In genomic region chr2:227766361-227766883, GRCh38 we compare ENCODE assay signal across 8 cellular contexts. TPM values are rescaled to one million over a fixed set of nuclear protein-coding genes. Genes with fewer than 3 reads are reported as not detected.
DNase-seq lines count a peak whose midpoint lies in the region; ATAC-seq and TF ChIP-seq lines count a peak whose summit lies in the region.

No MANE protein-coding gene starts in this region.

- peak; percentile 68 for DNase-seq in AG10803 (ENCODE audit: low read depth)
- DNase-seq in NCI-H226: peak; percentile 62
- DNase-seq in activated CD4-positive, alpha-beta T cell treated with anti-CD3 and anti-CD28 coated beads for 36 hours: peak; percentile 78
- DNase-seq in colonic mucosa: peak; percentile 88
- DNase-seq in lower lobe of right lung: peak; percentile 80
- peak; percentile 28 for DNase-seq in stimulated activated CD8-positive, alpha-beta memory T cell treated with anti-CD3 and anti-CD28 coated beads, Interleukin-12 subunit alpha, Interleukin-12 subunit beta, amount 100 ng/mL, for 1 hour (ENCODE audit: low read depth)

- no peak overlapping the region for H3K27ac ChIP-seq in colonic mucosa
- H3K27ac ChIP-seq in lower lobe of right lung: no peak overlapping the region

- no peak overlapping the region for H3K4me3 ChIP-seq in AG10803 (ENCODE audit: low read length)
- no peak overlapping the region for H3K4me3 ChIP-seq in colonic mucosa
- no peak overlapping the region for H3K4me3 ChIP-seq in lower lobe of right lung

- H3K27me3 ChIP-seq in colonic mucosa (no peaks in the 10 kb centered on the region), lower lobe of right lung (ENCODE audit: low read depth) (no peaks in the 10 kb centered on the region)

- POLR2A ChIA-PET in activated CD4-positive, alpha-beta T cell treated with anti-CD3 and anti-CD28 coated beads for 36 hours (lab: Charles Lee): no interaction called here

- H3K27me3 Mint-ChIP-seq in activated CD4-positive, alpha-beta T cell treated with anti-CD3 and anti-CD28 coated beads for 36 hours: no peaks in the 10 kb centered on the region

- H3K4me3 Mint-ChIP-seq in activated CD4-positive, alpha-beta T cell treated with anti-CD3 and anti-CD28 coated beads for 36 hours: no peak overlapping the region

- no peak overlapping the region for H3K27ac Mint-ChIP-seq in activated CD4-positive, alpha-beta T cell treated with anti-CD3 and anti-CD28 coated beads for 36 hours

- H3K9me3 ChIP-seq in colonic mucosa: no peaks in the 10 kb centered on the region
- no peaks in the 10 kb centered on the region for H3K9me3 ChIP-seq in lower lobe of right lung

- TF ChIP-seq CTCF in AG10803 (conservative IDR thresholded peaks at IDR 0.05; ENCODE audit: low read length) (peak; percentile 92), colonic mucosa (IDR thresholded peaks at IDR 0.05) (peak; percentile 92), lower lobe of right lung (IDR thresholded peaks at IDR 0.05) (peak; percentile 90)

- intact Hi-C loops in activated CD4-positive, alpha-beta T cell treated with anti-CD3 and anti-CD28 coated beads for 36 hours (cut with DNase I, micrococcal nuclease): loop anchor here (1.0 to 5.0 kb wide), 8 partner anchors 108 to 637 kb away; partner anchors contain the start of gene AGFG1 (in 2 of the 2)
- intact Hi-C loops in colonic mucosa (cut with DNase I): loop anchor here (2.0 to 10.0 kb wide), 3 partner anchors 106 to 364 kb away; partner anchors contain the start of gene AGFG1
- intact Hi-C loops in lower lobe of right lung (cut with DNase I): loop anchor here (5.0 kb wide), 1 partner anchor 114 kb away; no protein-coding TSS in a partner anchor

- H3K9me3 Mint-ChIP-seq in activated CD4-positive, alpha-beta T cell treated with anti-CD3 and anti-CD28 coated beads for 36 hours (ENCODE audit: low read depth): no peaks in the 10 kb centered on the region

- no peaks in the 10 kb centered on the region for H3K4me1 Mint-ChIP-seq in activated CD4-positive, alpha-beta T cell treated with anti-CD3 and anti-CD28 coated beads for 36 hours

- ATAC-seq in GM18520 (IDR thresholded peaks at IDR 0.05; ENCODE audit: unreplicated experiment) (peak; percentile 92), HG03039 (IDR thresholded peaks at IDR 0.05; ENCODE audit: unreplicated experiment) (peak; percentile 93), lower lobe of right lung (peak; percentile 94 to 96)
- ATAC-seq in activated CD4-positive, alpha-beta T cell treated with anti-CD3 and anti-CD28 coated beads for 36 hours: peak; percentile 92

- no peak overlapping the region for H3K9ac ChIP-seq in colonic mucosa (ENCODE audit: low read depth in 2 of 2, low read length in 2 of 2)

- H3K36me3 ChIP-seq in colonic mucosa (no peaks in the 10 kb centered on the region), lower lobe of right lung (no peaks in the 10 kb centered on the region)

- no peaks in the 10 kb centered on the region for H3K4me1 ChIP-seq in colonic mucosa
- peaks cover 18% of the 10 kb centered on the region for H3K4me1 ChIP-seq in lower lobe of right lung

- CTCF ChIA-PET in activated CD4-positive, alpha-beta T cell treated with anti-CD3 and anti-CD28 coated beads for 36 hours (lab: Charles Lee): interaction anchor here (0.6 to 2.6 kb wide), 32 partner anchors 8 to 636 kb away, joined by 3 to 55 read pairs (median 4); no protein-coding TSS in a partner anchor

- no peaks in the 10 kb centered on the region for H3K36me3 Mint-ChIP-seq in activated CD4-positive, alpha-beta T cell treated with anti-CD3 and anti-CD28 coated beads for 36 hours (ENCODE audit: low read depth)

RNA-seq across cellular contexts. Expression of gene SCYGR8, which starts 20.7 kb away (rescaled TPM):
- total RNA-seq in activated CD4-positive, alpha-beta T cell treated with anti-CD3 and anti-CD28 coated beads for 36 hours: not detected
- not detected for total RNA-seq in colonic mucosa
- not detected for total RNA-seq in lower lobe of right lung

RNA-seq across cellular contexts. Expression of gene SCYGR7, which starts 38.3 kb away (rescaled TPM):
- total RNA-seq in activated CD4-positive, alpha-beta T cell treated with anti-CD3 and anti-CD28 coated beads for 36 hours: not detected
- total RNA-seq in colonic mucosa (not detected), lower lobe of right lung (not detected)

RNA-seq across cellular contexts. Expression of gene SCYGR6, which starts 41.9 kb away (rescaled TPM):
- not detected for total RNA-seq in activated CD4-positive, alpha-beta T cell treated with anti-CD3 and anti-CD28 coated beads for 36 hours
- total RNA-seq in colonic mucosa: not detected
- total RNA-seq in lower lobe of right lung: not detected

RNA-seq across cellular contexts. Expression of gene CCL20, which starts 47.2 kb away (rescaled TPM):
- 10 to 100 TPM in 1 of 2 experiments, 1 to 10 TPM in 1; 7.9 to 16.2 TPM for total RNA-seq in activated CD4-positive, alpha-beta T cell treated with anti-CD3 and anti-CD28 coated beads for 36 hours
- total RNA-seq in colonic mucosa (10 to 100 TPM; 11.5 to 43.5 TPM), lower lobe of right lung (1.6 TPM)

RNA-seq across cellular contexts. Expression of gene SLC19A3, which starts 48.6 kb away (rescaled TPM):
- not detected for total RNA-seq in activated CD4-positive, alpha-beta T cell treated with anti-CD3 and anti-CD28 coated beads for 36 hours
- total RNA-seq in colonic mucosa (10 to 100 TPM in 1 of 2 donors, 1 to 10 TPM in 1; 6.4 to 19.6 TPM), lower lobe of right lung (40.7 TPM)

Comparison
In these comparisons a context has a peak if more than half of its experiments do, and no peak if none do; other contexts are left out.
1. DNase-seq: peak in every context shown above with its lines; median percentile 88 in colonic mucosa; 80 in lower lobe of right lung; 78 in activated CD4-positive, alpha-beta T cell treated with anti-CD3 and anti-CD28 coated beads for 36 hours; 68 in AG10803; 62 in NCI-H226; 28 in stimulated activated CD8-positive, alpha-beta memory T cell treated with anti-CD3 and anti-CD28 coated beads, Interleukin-12 subunit alpha, Interleukin-12 subunit beta, amount 100 ng/mL, for 1 hour.